In genomic region chr17:62652251-62653001, GRCh38 we compare ENCODE assay signal across 8 cellular contexts. TPM values are rescaled to one million over a fixed set of nuclear protein-coding genes. Genes with fewer than 3 reads are reported as not detected.
DNase-seq lines count a peak whose midpoint lies in the region; ATAC-seq, FAIRE-seq and TF ChIP-seq lines count a peak whose summit lies in the region.

No MANE protein-coding gene starts in this region.

- DNase-seq in Caki2 (ENCODE audit: low read depth) = peak; percentile 82
- DNase-seq in KBM-7 = peak; percentile 84
- peak; percentile 66 for DNase-seq in SKM-1 (lab: John Stamatoyannopoulos, UW; ENCODE audit: unreplicated experiment)
- DNase-seq in bronchial epithelial cell (ENCODE audit: low read depth) = peak; percentile 28
- DNase-seq in kidney glomerular epithelial cell (lab: John Stamatoyannopoulos, UW) = peak; percentile 37
- DNase-seq in stimulated activated CD4-positive, alpha-beta T cell treated with anti-CD3 and anti-CD28 coated beads, Interleukin-4, amount 100 ng/mL, for 1 hour = peak; percentile 35

- no peaks in the 10 kb centered on the region for H3K36me3 ChIP-seq in bronchial epithelial cell (ENCODE audit: control insufficient read depth, insufficient read depth, low read length)

- peak overlapping the region; percentile 34 for H3K4me3 ChIP-seq in bronchial epithelial cell (ENCODE audit: low read depth, low read length)

- no peak for FAIRE-seq in bronchial epithelial cell (lab: Jason Lieb, UNC)

- no peak for ATAC-seq in GM21737 (IDR thresholded peaks at IDR 0.05; ENCODE audit: unreplicated experiment)
- ATAC-seq in HG03521 (IDR thresholded peaks at IDR 0.05; ENCODE audit: unreplicated experiment) = no peak

- TF ChIP-seq CTCF in bronchial epithelial cell (IDR thresholded peaks at IDR 0.05; ENCODE audit: insufficient read depth, low read length, severe bottlenecking) = no peak

- in situ Hi-C loops in Caki2 (cut with HindIII; ENCODE audit: low pct_unique_long_range_greater_than_20kb, low sequenced_read_pairs) = no loop called here
- in situ Hi-C loops in KBM-7 (cut with MboI; ENCODE audit: low pct_unique_long_range_greater_than_20kb, low sequenced_read_pairs) = no loop called here

- H3K27me3 ChIP-seq in bronchial epithelial cell (ENCODE audit: control insufficient read depth, insufficient read depth, low read length) = no peaks in the 10 kb centered on the region

RNA-seq across cellular contexts. Expression of gene MRC2, which starts 25.0 kb away (rescaled TPM):
- 215 TPM in 2 replicates for total RNA-seq in Caki2 (2014; rRNA removed; shearing (Covaris generic); ENCODE audit: low replicate concordance)
- 9.2 and 19.6 TPM in 2 replicates for total RNA-seq in bronchial epithelial cell

Comparison
In these comparisons a context has a peak if more than half of its experiments do, and no peak if none do; other contexts are left out.
1. DNase-seq: peak in every context shown above with its lines; median percentile 84 in KBM-7; 82 in Caki2; 66 in SKM-1; 37 in kidney glomerular epithelial cell; 35 in stimulated activated CD4-positive, alpha-beta T cell treated with anti-CD3 and anti-CD28 coated beads, Interleukin-4, amount 100 ng/mL, for 1 hour; 28 in bronchial epithelial cell.
2. RNA of gene MRC2, which starts 25.0 kb away (total RNA-seq): 215 TPM in Caki2; 9.2 to 19.6 TPM in bronchial epithelial cell; every median in the first group is over 10 times any median in the second.